1 cellular context compared by ENCODE assay signal in the genomic region with DNA sequence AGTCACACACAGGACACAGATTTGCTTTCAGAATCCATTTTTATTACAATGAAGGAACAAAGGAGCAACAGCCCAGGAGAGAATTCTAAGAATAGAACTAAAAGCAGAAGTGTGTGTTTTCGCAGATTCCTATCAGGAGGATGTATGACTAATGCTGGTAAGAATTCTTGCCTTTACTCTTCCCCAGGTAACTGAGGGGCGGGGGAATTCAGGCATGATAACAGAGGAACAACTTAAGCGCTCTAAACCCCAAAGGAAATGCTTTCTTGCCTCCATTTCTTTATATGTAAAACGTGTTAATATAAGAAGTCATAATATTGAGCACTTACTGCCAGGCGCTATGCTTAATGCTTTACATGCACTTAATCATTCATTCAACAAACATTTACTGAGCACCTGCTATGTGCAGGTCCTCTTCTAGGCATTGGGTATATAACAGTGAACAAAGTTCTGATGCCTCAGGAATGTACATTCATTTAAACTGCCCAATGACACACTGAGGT.
A peak's percentile ranks its signal among the peaks of the same experiment; 100 is the strongest.
TF ChIP-seq lines count a peak whose summit lies in the region.

No MANE protein-coding gene starts in this region.

TF ChIP-seq in GM12878, 131 proteins besides CTCF, POLR2A, EP300 and RAD21:
- TF ChIP-seq MEF2B (IDR thresholded peaks at IDR 0.05; ENCODE audit: partially characterized antibody, poor library complexity, severe bottlenecking) (peak; percentile 80), SMAD1 (IDR thresholded peaks at IDR 0.05; ENCODE audit: low read depth, partially characterized antibody) (no peak), JUND (IDR thresholded peaks at IDR 0.05; ENCODE audit: low read depth, low read length) (0 out of 2 replicates have a peak, but pooled peaks have one; percentile 15), POU2F2 (IDR thresholded peaks at IDR 0.05; ENCODE audit: borderline replicate concordance, low read depth, low read length) (no peak), SPI1 (IDR thresholded peaks at IDR 0.05; ENCODE audit: borderline replicate concordance, insufficient read depth, low read depth, low read length) (peak; percentile 94), ZNF24 (IDR thresholded peaks at IDR 0.05) (peak; percentile 70; the same call in 1 of the 2 replicates), MYB (IDR thresholded peaks at IDR 0.05; ENCODE audit: borderline replicate concordance, low read depth, low read length) (no peak), NBN (IDR thresholded peaks at IDR 0.05) (peak; percentile 31; the same call in 1 of the 2 replicates), DPF2 (IDR thresholded peaks at IDR 0.05) (peak; percentile 66), CHD1 (IDR thresholded peaks at IDR 0.05; ENCODE audit: low read depth, low read length) (no peak), JUNB (IDR thresholded peaks at IDR 0.05) (0 out of 2 replicates have a peak, but pooled peaks have one; percentile 55), STAT1 (conservative IDR thresholded peaks at IDR 0.05) (no peak), NFIC (IDR thresholded peaks at IDR 0.05; ENCODE audit: low read depth, low read length) (peak; percentile 93), RAD51 (IDR thresholded peaks at IDR 0.05) (no peak), PAX5 (IDR thresholded peaks at IDR 0.05; ENCODE audit: borderline replicate concordance, low read depth, low read length) (0 out of 2 replicates have a peak, but pooled peaks have one; percentile 19), GABPA (IDR thresholded peaks at IDR 0.05; ENCODE audit: low read depth) (0 out of 2 replicates have a peak, but pooled peaks have one; percentile 18), BACH1 (IDR thresholded peaks at IDR 0.05; ENCODE audit: borderline replicate concordance) (no peak; the same call in 1 of the 2 replicates), SMARCA5 (IDR thresholded peaks at IDR 0.05) (peak; percentile 82), MEF2A (IDR thresholded peaks at IDR 0.05; ENCODE audit: insufficient read depth, low read depth, low read length) (peak; percentile 91), ATF7 (IDR thresholded peaks at IDR 0.05; ENCODE audit: low read depth) (0 out of 2 replicates have a peak, but pooled peaks have one; percentile 38), ZNF217 (IDR thresholded peaks at IDR 0.05) (peak; percentile 69; the same call in 1 of the 2 replicates), MTA3 (IDR thresholded peaks at IDR 0.05; ENCODE audit: borderline replicate concordance, low read length) (peak; percentile 29; the same call in 1 of the 2 replicates), GATAD2B (conservative IDR thresholded peaks at IDR 0.05; ENCODE audit: low read depth) (peak; percentile 65; the same call in 1 of the 2 replicates), ETV6 (conservative IDR thresholded peaks at IDR 0.05 in 1 of 2, IDR thresholded peaks at IDR 0.05 in 1 of 2; ENCODE audit: borderline replicate concordance in 1 of 2, low read depth in 1 of 2) (peak in 1 of 2 experiments; percentile 28; a peak in 1 of 4 replicates), YY1 (IDR thresholded peaks at IDR 0.05; ENCODE audit: low read depth, low read length) (0 out of 2 replicates have a peak, but pooled peaks have one; percentile 13), CREB1 (IDR thresholded peaks at IDR 0.05; ENCODE audit: low read depth) (peak; percentile 21; the same call in 1 of the 2 replicates), FOXM1 (IDR thresholded peaks at IDR 0.05; ENCODE audit: low read depth, low read length) (peak; percentile 68; the same call in 1 of the 2 replicates), BCL11A (IDR thresholded peaks at IDR 0.05; ENCODE audit: low read depth, low read length) (peak; percentile 60; the same call in 1 of the 2 replicates), MTA2 (IDR thresholded peaks at IDR 0.05; ENCODE audit: low read depth) (peak; percentile 64; the same call in 1 of the 2 replicates), IRF4 (IDR thresholded peaks at IDR 0.05; ENCODE audit: low read depth, low read length) (0 out of 2 replicates have a peak, but pooled peaks have one; percentile 14), IKZF1 (conservative IDR thresholded peaks at IDR 0.05) (peak; percentile 93), EED (IDR thresholded peaks at IDR 0.05; ENCODE audit: low read depth) (peak; percentile 94), IKZF2 (IDR thresholded peaks at IDR 0.05) (peak; percentile 98), RUNX3 (IDR thresholded peaks at IDR 0.05; ENCODE audit: low read length) (peak; percentile 65)
- TF ChIP-seq, protein P1, sequence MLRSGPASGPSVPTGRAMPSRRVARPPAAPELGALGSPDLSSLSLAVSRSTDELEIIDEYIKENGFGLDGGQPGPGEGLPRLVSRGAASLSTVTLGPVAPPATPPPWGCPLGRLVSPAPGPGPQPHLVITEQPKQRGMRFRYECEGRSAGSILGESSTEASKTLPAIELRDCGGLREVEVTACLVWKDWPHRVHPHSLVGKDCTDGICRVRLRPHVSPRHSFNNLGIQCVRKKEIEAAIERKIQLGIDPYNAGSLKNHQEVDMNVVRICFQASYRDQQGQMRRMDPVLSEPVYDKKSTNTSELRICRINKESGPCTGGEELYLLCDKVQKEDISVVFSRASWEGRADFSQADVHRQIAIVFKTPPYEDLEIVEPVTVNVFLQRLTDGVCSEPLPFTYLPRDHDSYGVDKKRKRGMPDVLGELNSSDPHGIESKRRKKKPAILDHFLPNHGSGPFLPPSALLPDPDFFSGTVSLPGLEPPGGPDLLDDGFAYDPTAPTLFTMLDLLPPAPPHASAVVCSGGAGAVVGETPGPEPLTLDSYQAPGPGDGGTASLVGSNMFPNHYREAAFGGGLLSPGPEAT (IDR thresholded peaks at IDR 0.05; ENCODE audit: low read depth): peak; percentile 95
- TF ChIP-seq, protein P2, sequence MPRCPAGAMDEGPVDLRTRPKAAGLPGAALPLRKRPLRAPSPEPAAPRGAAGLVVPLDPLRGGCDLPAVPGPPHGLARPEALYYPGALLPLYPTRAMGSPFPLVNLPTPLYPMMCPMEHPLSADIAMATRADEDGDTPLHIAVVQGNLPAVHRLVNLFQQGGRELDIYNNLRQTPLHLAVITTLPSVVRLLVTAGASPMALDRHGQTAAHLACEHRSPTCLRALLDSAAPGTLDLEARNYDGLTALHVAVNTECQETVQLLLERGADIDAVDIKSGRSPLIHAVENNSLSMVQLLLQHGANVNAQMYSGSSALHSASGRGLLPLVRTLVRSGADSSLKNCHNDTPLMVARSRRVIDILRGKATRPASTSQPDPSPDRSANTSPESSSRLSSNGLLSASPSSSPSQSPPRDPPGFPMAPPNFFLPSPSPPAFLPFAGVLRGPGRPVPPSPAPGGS (IDR thresholded peaks at IDR 0.05; ENCODE audit: borderline replicate concordance, insufficient read depth, low read depth, low read length, poor library complexity, severe bottlenecking): no peak
- TF ChIP-seq, protein P3, sequence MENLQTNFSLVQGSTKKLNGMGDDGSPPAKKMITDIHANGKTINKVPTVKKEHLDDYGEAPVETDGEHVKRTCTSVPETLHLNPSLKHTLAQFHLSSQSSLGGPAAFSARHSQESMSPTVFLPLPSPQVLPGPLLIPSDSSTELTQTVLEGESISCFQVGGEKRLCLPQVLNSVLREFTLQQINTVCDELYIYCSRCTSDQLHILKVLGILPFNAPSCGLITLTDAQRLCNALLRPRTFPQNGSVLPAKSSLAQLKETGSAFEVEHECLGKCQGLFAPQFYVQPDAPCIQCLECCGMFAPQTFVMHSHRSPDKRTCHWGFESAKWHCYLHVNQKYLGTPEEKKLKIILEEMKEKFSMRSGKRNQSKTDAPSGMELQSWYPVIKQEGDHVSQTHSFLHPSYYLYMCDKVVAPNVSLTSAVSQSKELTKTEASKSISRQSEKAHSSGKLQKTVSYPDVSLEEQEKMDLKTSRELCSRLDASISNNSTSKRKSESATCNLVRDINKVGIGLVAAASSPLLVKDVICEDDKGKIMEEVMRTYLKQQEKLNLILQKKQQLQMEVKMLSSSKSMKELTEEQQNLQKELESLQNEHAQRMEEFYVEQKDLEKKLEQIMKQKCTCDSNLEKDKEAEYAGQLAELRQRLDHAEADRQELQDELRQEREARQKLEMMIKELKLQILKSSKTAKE (IDR thresholded peaks at IDR 0.05; ENCODE audit: low read depth, poor library complexity, severe bottlenecking): peak; percentile 48
- TF ChIP-seq, protein P4, sequence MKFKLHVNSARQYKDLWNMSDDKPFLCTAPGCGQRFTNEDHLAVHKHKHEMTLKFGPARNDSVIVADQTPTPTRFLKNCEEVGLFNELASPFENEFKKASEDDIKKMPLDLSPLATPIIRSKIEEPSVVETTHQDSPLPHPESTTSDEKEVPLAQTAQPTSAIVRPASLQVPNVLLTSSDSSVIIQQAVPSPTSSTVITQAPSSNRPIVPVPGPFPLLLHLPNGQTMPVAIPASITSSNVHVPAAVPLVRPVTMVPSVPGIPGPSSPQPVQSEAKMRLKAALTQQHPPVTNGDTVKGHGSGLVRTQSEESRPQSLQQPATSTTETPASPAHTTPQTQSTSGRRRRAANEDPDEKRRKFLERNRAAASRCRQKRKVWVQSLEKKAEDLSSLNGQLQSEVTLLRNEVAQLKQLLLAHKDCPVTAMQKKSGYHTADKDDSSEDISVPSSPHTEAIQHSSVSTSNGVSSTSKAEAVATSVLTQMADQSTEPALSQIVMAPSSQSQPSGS (IDR thresholded peaks at IDR 0.05; ENCODE audit: low read length): peak; percentile 58; the same call in 1 of the 2 replicates
